In genomic region chr2:218168635-218169462, GRCh38 we compare ENCODE assay signal across 7 cellular contexts. TPM values are rescaled to one million over a fixed set of nuclear protein-coding genes. Genes with fewer than 3 reads are reported as not detected.
DNase-seq lines count a peak whose midpoint lies in the region; ATAC-seq and TF ChIP-seq lines count a peak whose summit lies in the region.

No MANE protein-coding gene starts in this region.

- no peaks in the 10 kb centered on the region for H3K36me3 Mint-ChIP-seq in activated naive CD4-positive, alpha-beta T cell treated with anti-CD3 and anti-CD28 coated beads for 36 hours (ENCODE audit: low read depth)

- peaks cover 26% of the 10 kb centered on the region for H3K4me1 Mint-ChIP-seq in activated naive CD4-positive, alpha-beta T cell treated with anti-CD3 and anti-CD28 coated beads for 36 hours (ENCODE audit: low read depth)

- ATAC-seq in GM18505 (IDR thresholded peaks at IDR 0.05; ENCODE audit: unreplicated experiment), result no peak

- CTCF ChIA-PET in activated naive CD4-positive, alpha-beta T cell treated with anti-CD3 and anti-CD28 coated beads for 36 hours (lab: Charles Lee), result interaction anchor here (0.7 to 2.0 kb wide), 12 partner anchors 9 to 103 kb away, joined by 3 to 12 read pairs (median 4); partner anchors contain the start of gene RUFY4

- no peak for TF ChIP-seq POLR2A in GM18505 (IDR thresholded peaks at IDR 0.05; ENCODE audit: borderline replicate concordance, extremely low read depth, insufficient read depth, insufficient read length)

- H3K9me3 Mint-ChIP-seq in activated naive CD4-positive, alpha-beta T cell treated with anti-CD3 and anti-CD28 coated beads for 36 hours, result no peaks in the 10 kb centered on the region

- intact Hi-C loops in activated naive CD4-positive, alpha-beta T cell treated with anti-CD3 and anti-CD28 coated beads for 36 hours (cut with micrococcal nuclease), result loop anchor here (1.0 to 5.0 kb wide), 3 partner anchors 88 to 188 kb away; partner anchors contain the start of genes AAMP, CATIP and PNKD

- no peak overlapping the region for H3K4me3 Mint-ChIP-seq in activated naive CD4-positive, alpha-beta T cell treated with anti-CD3 and anti-CD28 coated beads for 36 hours

- no peak overlapping the region for H3K27ac Mint-ChIP-seq in activated naive CD4-positive, alpha-beta T cell treated with anti-CD3 and anti-CD28 coated beads for 36 hours

- H3K4me3 ChIP-seq in GM12864 (ENCODE audit: low read depth, low read length), result no peak overlapping the region

- H3K27me3 Mint-ChIP-seq in activated naive CD4-positive, alpha-beta T cell treated with anti-CD3 and anti-CD28 coated beads for 36 hours (ENCODE audit: low read depth), result no peaks in the 10 kb centered on the region

- TF ChIP-seq CTCF in GM12864 (IDR thresholded peaks at IDR 0.05; ENCODE audit: low read depth, low read length, missing control alignments), result peak; percentile 84

- no peak for DNase-seq in GM12864 (ENCODE audit: low read depth)
- DNase-seq in HS-5 (ENCODE audit: low read depth), result peak; percentile 8
- DNase-seq in SKM-1 (lab: John Stamatoyannopoulos, UW; ENCODE audit: unreplicated experiment), result peak; percentile 30
- peak; percentile 79 for DNase-seq in activated naive CD4-positive, alpha-beta T cell treated with anti-CD3 and anti-CD28 coated beads for 36 hours
- DNase-seq in iPS-NIHi11 (ENCODE audit: low spot score), result peak; percentile 86
- peak; percentile 54 for DNase-seq in stimulated activated CD4-positive, alpha-beta T cell treated with anti-CD3 and anti-CD28 coated beads, Interleukin-2, amount 100 ng/mL, for 4 hours (ENCODE audit: low read depth)

RNA-seq across cellular contexts. Expression of gene CXCR1, which starts 2.1 kb away (rescaled TPM):
- not detected for total RNA-seq in activated naive CD4-positive, alpha-beta T cell treated with anti-CD3 and anti-CD28 coated beads for 36 hours

RNA-seq across cellular contexts. Expression of gene CXCR2, which starts 43.0 kb away (rescaled TPM):
- total RNA-seq in activated naive CD4-positive, alpha-beta T cell treated with anti-CD3 and anti-CD28 coated beads for 36 hours, result under 1 TPM; 0.17 to 0.21 TPM

RNA-seq across cellular contexts. Expression of gene ARPC2, which starts 48.1 kb away (rescaled TPM):
- total RNA-seq in activated naive CD4-positive, alpha-beta T cell treated with anti-CD3 and anti-CD28 coated beads for 36 hours, result 100 to 1,000 TPM; 461 to 475 TPM
